23 cellular contexts compared by ENCODE assay signal in the genomic region with DNA sequence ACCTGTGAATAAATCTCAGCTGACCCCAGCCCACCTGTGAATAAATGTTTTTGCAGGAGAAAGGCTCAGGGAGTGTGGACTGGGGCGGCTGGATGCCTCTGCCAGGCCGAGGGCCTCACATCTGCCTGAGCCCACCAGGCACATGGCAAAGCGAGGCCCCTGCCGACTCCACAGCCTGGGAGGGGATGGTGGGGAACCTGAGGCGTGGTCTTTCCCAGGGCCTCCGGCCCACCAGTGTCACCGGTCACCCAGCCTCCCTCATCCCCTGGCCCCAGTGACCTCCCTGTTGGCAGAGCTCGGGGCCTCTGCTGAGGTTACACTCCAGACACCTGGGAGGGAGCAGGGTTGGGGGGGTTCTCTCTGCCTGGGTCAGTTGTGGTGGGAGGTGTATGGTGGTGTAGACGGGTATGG.
"Had no signal": no experiment of that assay in that cellular context is flagged by ENCODE, and none has a peak within 500 bp of the region (broad histone marks: within the 10 kb centered on the region; RNA-seq: fewer than 3 reads in every experiment).

No MANE protein-coding gene starts in this region.

- H3K27ac ChIP-seq: neural progenitor cell, suprapubic skin, tibial artery had no signal

- H3K9me3 ChIP-seq: suprapubic skin, tibial artery had no signal

- DNase-seq: activated CD4-positive, alpha-beta T cell treated with anti-CD3 and anti-CD28 coated beads for 4 hours; activated CD4-positive, alpha-beta T cell treated with anti-CD3 and anti-CD28 coated beads, Interleukin-2, amount 50 U/mL, for 48 hours; activated CD4-positive, CD25-positive, alpha-beta regulatory T cell; activated CD8-positive, alpha-beta memory T cell treated with anti-CD3 and anti-CD28 coated beads, Interleukin-2, amount 50 U/mL, for 48 hours; activated gamma-delta T cell; activated naive CD4-positive, alpha-beta T cell treated with anti-CD3 and anti-CD28 coated beads, Interleukin-2, amount 10 ng/mL, durations not matched to agents 7 days and 5 days; activated naive CD8-positive, alpha-beta T cell treated with anti-CD3 and anti-CD28 coated beads, Interleukin-2, amount 50 U/mL, for 24 hours; activated T-cell treated with anti-CD3 and anti-CD28 coated beads, Interleukin-2, amount 50 U/mL, for 24 hours; amygdala; central memory CD4-positive, alpha-beta T cell; endodermal cell; foreskin fibroblast; mammary epithelial cell; naive B cell; occipital lobe; stimulated activated CD4-positive, alpha-beta T cell treated with anti-CD3 and anti-CD28 coated beads, Interleukin-1b, Interleukin-23, amount 100 ng/mL, for 48 hours; stimulated activated naive CD4-positive, alpha-beta T cell had no signal

- H3K4me1 ChIP-seq: neural progenitor cell had no signal

- FAIRE-seq: islet of Langerhans had no signal

- ATAC-seq: activated naive CD8-positive, alpha-beta T cell treated with anti-CD3 and anti-CD28 coated beads, Interleukin-2, amount 50 U/mL, for 24 hours; esophagus mucosa had no signal

- H3K36me3 ChIP-seq: neural progenitor cell had no signal

- H3K4me3 ChIP-seq: neural progenitor cell, smooth muscle cell, suprapubic skin, tibial artery had no signal

- H3K27me3 ChIP-seq: neural progenitor cell, suprapubic skin, tibial artery had no signal
